Comparison of ENCODE assay signal across 25 cellular contexts in the genomic region with DNA sequence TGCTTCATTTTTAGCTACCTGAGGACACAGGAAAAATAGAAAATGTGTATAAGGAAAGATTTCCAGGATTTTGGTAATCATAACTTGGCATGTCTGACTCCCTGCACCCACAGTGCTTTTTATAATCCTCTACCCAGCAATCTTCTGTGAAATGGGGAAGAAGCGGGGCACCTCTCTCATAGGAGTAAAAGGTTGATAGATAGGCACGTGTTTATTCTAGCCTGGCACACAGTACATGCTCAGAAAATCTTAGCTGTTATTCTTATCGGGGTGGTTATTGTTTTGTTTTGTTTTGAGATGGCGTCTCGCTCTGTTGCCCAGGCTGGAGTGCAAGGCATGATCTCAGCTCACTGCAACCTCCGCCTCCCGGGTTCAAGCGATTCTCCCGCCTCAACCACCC.
DNase-seq lines count a peak whose midpoint lies in the region; ATAC-seq and TF ChIP-seq lines count a peak whose summit lies in the region.
"Had no signal": no experiment of that assay in that cellular context is flagged by ENCODE, and none has a peak within 500 bp of the region (broad histone marks: within the 10 kb centered on the region; RNA-seq: fewer than 3 reads in every experiment).

No MANE protein-coding gene starts in this region.

- H3K9ac ChIP-seq in HUES64 (ENCODE audit: low read depth, low read length) (peak overlapping the region; percentile 23; the same call in 1 of the 2 replicates), neuronal stem cell (ENCODE audit: low read depth, low read length, poor library complexity) (no peak overlapping the region)
- H3K9ac ChIP-seq: BLaER1 had no signal

- no peaks in the 10 kb centered on the region for H3K9me2 ChIP-seq in GM23338 (ENCODE audit: insufficient read depth)
- H3K9me2 ChIP-seq in hepatocyte (replicated peaks; ENCODE audit: insufficient read depth): no peaks in the 10 kb centered on the region

- H3K9me3 Mint-ChIP-seq in GM23338: no peaks in the 10 kb centered on the region
- H3K9me3 Mint-ChIP-seq: CD4-positive, CD25-positive, alpha-beta regulatory T cell; HFFc6 had no signal

- no peak overlapping the region for H3K4ac ChIP-seq in neuronal stem cell (ENCODE audit: low read length)

- H3K36me3 ChIP-seq in GM23338 (ENCODE audit: insufficient read depth) (no peaks in the 10 kb centered on the region), HUES64 (ENCODE audit: insufficient read depth, low read length) (no peaks in the 10 kb centered on the region), hepatocyte (replicated peaks; ENCODE audit: insufficient read depth, low read depth) (no peaks in the 10 kb centered on the region), neuronal stem cell (replicated peaks in 1 of 2; ENCODE audit: control insufficient read depth in 2 of 2, insufficient read depth in 2 of 2, low read length in 2 of 2) (no peaks in the 10 kb centered on the region), H7 (replicated peaks; ENCODE audit: control insufficient read depth, insufficient read depth, low read length) (no peaks in the 10 kb centered on the region)
- H3K36me3 ChIP-seq: BLaER1, MG63, SJCRH30 had no signal

- no peaks in the 10 kb centered on the region for H3K27me3 Mint-ChIP-seq in GM23338 (ENCODE audit: insufficient read depth, low read depth, poor library complexity)

- peaks cover 8% of the 10 kb centered on the region; the same call in 1 of the 2 replicates for H3F3A ChIP-seq in GM23338 (replicated peaks; ENCODE audit: low read depth)

- no peak overlapping the region for H4K91ac ChIP-seq in neuronal stem cell (ENCODE audit: low read depth, low read length, poor library complexity)

- no peak for ATAC-seq in GM23338
- no peak for ATAC-seq in HG03342 (IDR thresholded peaks at IDR 0.05; ENCODE audit: unreplicated experiment)
- ATAC-seq: GM12878, Right ventricle myocardium inferior, SK-N-SH treated with all-trans-retinoic acid at 6 μM for 48 hours had no signal

- no peak overlapping the region for H3K23ac ChIP-seq in neuronal stem cell (ENCODE audit: low read depth, low read length, poor library complexity)

- H3K4me3 ChIP-seq in GM23338: no peak overlapping the region
- peak overlapping the region; percentile 27; the same call in 1 of the 2 replicates for H3K4me3 ChIP-seq in HUES64 (ENCODE audit: low read length)
- H3K4me3 ChIP-seq in hepatocyte: no peak overlapping the region
- no peak overlapping the region for H3K4me3 ChIP-seq in neuronal stem cell (ENCODE audit: low read length in 2 of 2)
- no peak overlapping the region for H3K4me3 ChIP-seq in H7 (ENCODE audit: insufficient read depth, low read depth, low read length)
- H3K4me3 ChIP-seq: BLaER1, GM12878, MG63, PC-9, SJCRH30 had no signal

- peak overlapping the region; percentile 36; the same call in 1 of the 2 replicates for H3K27ac Mint-ChIP-seq in GM23338
- H3K27ac Mint-ChIP-seq: HFFc6 had no signal

- H3K9me3 ChIP-seq in HUES64 (ENCODE audit: insufficient read depth, low read depth, low read length): no peaks in the 10 kb centered on the region
- no peaks in the 10 kb centered on the region for H3K9me3 ChIP-seq in hepatocyte (ENCODE audit: low read depth)
- no peaks in the 10 kb centered on the region for H3K9me3 ChIP-seq in neuronal stem cell (replicated peaks in 1 of 2; ENCODE audit: control insufficient read depth in 2 of 2, insufficient read depth in 1 of 2, low read depth in 1 of 2, low read length in 2 of 2)
- H3K9me3 ChIP-seq: BLaER1, MG63, SJCRH30 had no signal

- 96% methylated on average over 9 of the region's 9 CpGs for WGBS in HUES64
- WGBS in hepatocyte (ENCODE audit: low lambda C conversion rate, missing lambda C conversion rate): 84% methylated on average over 9 of the region's 9 CpGs
- no CpG with 5 or more reads among the region's 9 CpGs for WGBS in neuronal stem cell (ENCODE audit: extremely low coverage in 2 of 2, insufficient read length in 2 of 2, insufficient replicate concordance in 1 of 2), 2 donors

- H3K79me1 ChIP-seq in neuronal stem cell (ENCODE audit: low read depth, low read length): no peaks in the 10 kb centered on the region

- H2AFZ ChIP-seq in GM23338 (no peak overlapping the region), hepatocyte (no peak overlapping the region), neuronal stem cell (ENCODE audit: low read length) (no peak overlapping the region)
- H2AFZ ChIP-seq: PC-9 had no signal

- H3K27ac ChIP-seq in GM23338 (ENCODE audit: low read depth) (peak overlapping the region; percentile 1), HUES64 (ENCODE audit: low read depth, low read length) (peak overlapping the region; percentile 72; the same call in 1 of the 2 replicates), hepatocyte (no peak overlapping the region), neuronal stem cell (replicated peaks; ENCODE audit: low read length) (peak overlapping the region; percentile 57)
- H3K27ac ChIP-seq: BLaER1, HL-60, PC-9, SJCRH30 had no signal

- H3K79me2 ChIP-seq in GM23338 (replicated peaks; ENCODE audit: insufficient read depth) (no peaks in the 10 kb centered on the region), hepatocyte (no peaks in the 10 kb centered on the region)

- peaks cover 39% of the 10 kb centered on the region for H3K4me1 Mint-ChIP-seq in GM23338
- H3K4me1 Mint-ChIP-seq: CD4-positive, CD25-positive, alpha-beta regulatory T cell had no signal

- DNase-seq in GM23338 (ENCODE audit: low spot score): no peak
- DNase-seq in hepatocyte (ENCODE audit: low spot score): no peak
- no peak for DNase-seq in neuronal stem cell (ENCODE audit: low spot score)
- DNase-seq in H7: no peak
- DNase-seq in GF-D8 (lab: John Stamatoyannopoulos, UW): no peak
- DNase-seq: CD4-positive, CD25-positive, alpha-beta regulatory T cell; DMS53; HFFc6; KBM-7; MG63; NCI-H1105 treated with DMSO at 0.1 percent for 48 hours; NCI-H146; NCI-H2029; NCI-H446; NCI-H524 treated with DMSO at 0.1 percent for 48 hours; NCI-H774; PC-9; SJCRH30 had no signal

- peaks cover 41% of the 10 kb centered on the region for H3K4me1 ChIP-seq in GM23338 (ENCODE audit: insufficient read depth)
- peaks cover 36% of the 10 kb centered on the region for H3K4me1 ChIP-seq in HUES64 (ENCODE audit: insufficient read depth, low read length)
- no peaks in the 10 kb centered on the region for H3K4me1 ChIP-seq in hepatocyte (ENCODE audit: insufficient read depth)
- H3K4me1 ChIP-seq in neuronal stem cell (ENCODE audit: control insufficient read depth in 2 of 2, insufficient read depth in 1 of 2, low read depth in 1 of 2, low read length in 2 of 2): peaks cover 16 to 26% of the 10 kb centered on the region in 2 donors
- H3K4me1 ChIP-seq: BLaER1, SJCRH30 had no signal

- no peak overlapping the region for H2BK5ac ChIP-seq in neuronal stem cell (ENCODE audit: low read length)

- H3K4me2 ChIP-seq in GM23338 (peak overlapping the region; percentile 30), hepatocyte (peak overlapping the region; percentile 40), neuronal stem cell (ENCODE audit: insufficient read depth, low read length, poor library complexity, severe bottlenecking) (no peak overlapping the region)
- H3K4me2 ChIP-seq: BLaER1, PC-9 had no signal

- no peak overlapping the region for H3K18ac ChIP-seq in neuronal stem cell (ENCODE audit: low read length)

- no peak overlapping the region for H4K8ac ChIP-seq in neuronal stem cell (ENCODE audit: low read depth, low read length)

- H4K20me1 ChIP-seq in GM23338 (replicated peaks; ENCODE audit: insufficient read depth): no peaks in the 10 kb centered on the region
- no peaks in the 10 kb centered on the region for H4K20me1 ChIP-seq in hepatocyte (ENCODE audit: insufficient read depth, poor library complexity, severe bottlenecking)
- H4K20me1 ChIP-seq: BLaER1 had no signal

- no peak overlapping the region for H2BK12ac ChIP-seq in neuronal stem cell (ENCODE audit: low read length)

- no peaks in the 10 kb centered on the region for H3K27me3 ChIP-seq in GM23338 (ENCODE audit: insufficient read depth)
- no peaks in the 10 kb centered on the region for H3K27me3 ChIP-seq in HUES64 (ENCODE audit: insufficient read depth, low read length)
- H3K27me3 ChIP-seq in hepatocyte: peaks cover 3% of the 10 kb centered on the region
- no peaks in the 10 kb centered on the region for H3K27me3 ChIP-seq in neuronal stem cell (ENCODE audit: control insufficient read depth in 3 of 3, insufficient read depth in 3 of 3, low read depth in 1 of 3, low read length in 3 of 3)
- no peaks in the 10 kb centered on the region for H3K27me3 ChIP-seq in H7 (ENCODE audit: control insufficient read depth, insufficient read depth, low read length)
- H3K27me3 ChIP-seq: BLaER1, MG63 had no signal

- TF ChIP-seq CTCF in GM23338 (conservative IDR thresholded peaks at IDR 0.05; ENCODE audit: low read depth in 2 of 2) (no peak), hepatocyte (IDR thresholded peaks at IDR 0.05; ENCODE audit: poor library complexity) (no peak)

- no peak overlapping the region for H3K4me3 Mint-ChIP-seq in GM23338
- H3K4me3 Mint-ChIP-seq: CD4-positive, CD25-positive, alpha-beta regulatory T cell; HFFc6 had no signal

- no peak overlapping the region for H2AK5ac ChIP-seq in neuronal stem cell (ENCODE audit: low read depth, low read length)

- H3K14ac ChIP-seq in neuronal stem cell (ENCODE audit: low read length): no peak overlapping the region

- H2BK15ac ChIP-seq in neuronal stem cell (ENCODE audit: low read length): no peak overlapping the region

- H3K36me3 Mint-ChIP-seq in GM23338 (ENCODE audit: low read depth): no peaks in the 10 kb centered on the region
- H3K36me3 Mint-ChIP-seq: CD4-positive, CD25-positive, alpha-beta regulatory T cell had no signal

- no peak overlapping the region for H2BK120ac ChIP-seq in neuronal stem cell (ENCODE audit: low read depth, low read length)

TF ChIP-seq in GM23338, 12 proteins besides CTCF, POLR2A, EP300 and RAD21 (continues in another document):
- TF ChIP-seq CREB1 (CRISPR knock-in tag; IDR thresholded peaks at IDR 0.05; ENCODE audit: low read depth) (no peak), ZNF331 (CRISPR knock-in tag; IDR thresholded peaks at IDR 0.05; ENCODE audit: low read depth) (no peak)
